ENCODE assay signal across 21 cellular contexts in genomic region chr14:97796511-97796910, GRCh38.
DNase-seq lines count a peak whose midpoint lies in the region; ATAC-seq and TF ChIP-seq lines count a peak whose summit lies in the region.
"Had no signal": no experiment of that assay in that cellular context is flagged by ENCODE, and none has a peak within 500 bp of the region (broad histone marks: within the 10 kb centered on the region; RNA-seq: fewer than 3 reads in every experiment).

No MANE protein-coding gene starts in this region.

- no peak overlapping the region for H2BK15ac ChIP-seq in mesendoderm (replicated peaks; ENCODE audit: low read depth)

- no peaks in the 10 kb centered on the region for H3K36me3 Mint-ChIP-seq in activated CD8-positive, alpha-beta T cell treated with anti-CD3 and anti-CD28 coated beads for 36 hours (ENCODE audit: low read depth)
- no peaks in the 10 kb centered on the region for H3K36me3 Mint-ChIP-seq in activated CD8-positive, alpha-beta T cell treated with anti-CD3 and anti-CD28 coated beads, Interleukin-2, amount 10 ng/mL, durations not matched to agents 7 days and 5 days (ENCODE audit: low read depth)
- H3K36me3 Mint-ChIP-seq: CD8-positive, alpha-beta T cell; IgD-negative memory B cell had no signal

- H2BK120ac ChIP-seq in mesendoderm (ENCODE audit: low read depth, low read length) = no peak overlapping the region

- peak; percentile 62 for ATAC-seq in activated CD8-positive, alpha-beta T cell treated with anti-CD3 and anti-CD28 coated beads for 36 hours
- no peak for ATAC-seq in activated CD8-positive, alpha-beta T cell treated with anti-CD3 and anti-CD28 coated beads, Interleukin-2, amount 10 ng/mL, durations not matched to agents 7 days and 5 days
- ATAC-seq in DND-41 (ENCODE audit: insufficient read depth, low read depth) = no peak
- ATAC-seq: CD8-positive, alpha-beta T cell; Right ventricle myocardium inferior had no signal

- no peak overlapping the region for H4K8ac ChIP-seq in mesendoderm (ENCODE audit: low read depth, low read length)

- H3K36me3 ChIP-seq in DND-41 (ENCODE audit: insufficient read depth, low read length) = no peaks in the 10 kb centered on the region
- no peaks in the 10 kb centered on the region for H3K36me3 ChIP-seq in mesendoderm (ENCODE audit: control insufficient read depth, insufficient read depth, low read length)
- no peaks in the 10 kb centered on the region for H3K36me3 ChIP-seq in hepatocyte (replicated peaks; ENCODE audit: insufficient read depth, low read depth)
- no peaks in the 10 kb centered on the region for H3K36me3 ChIP-seq in prostate gland
- H3K36me3 ChIP-seq: MG63, SJSA1 had no signal

- peaks cover 12% of the 10 kb centered on the region for H3K4me1 Mint-ChIP-seq in activated CD8-positive, alpha-beta T cell treated with anti-CD3 and anti-CD28 coated beads for 36 hours (ENCODE audit: low read depth)
- peaks cover 4% of the 10 kb centered on the region for H3K4me1 Mint-ChIP-seq in activated CD8-positive, alpha-beta T cell treated with anti-CD3 and anti-CD28 coated beads, Interleukin-2, amount 10 ng/mL, durations not matched to agents 7 days and 5 days (ENCODE audit: low read depth)
- H3K4me1 Mint-ChIP-seq: IgD-negative memory B cell had no signal

- H3K9me2 ChIP-seq in hepatocyte (replicated peaks; ENCODE audit: insufficient read depth) = no peaks in the 10 kb centered on the region

- WGBS in mesendoderm (ENCODE audit: extremely low coverage, insufficient coverage, low lambda C conversion rate) = no CpG with 5 or more reads among the region's 5 CpGs
- WGBS in hepatocyte (ENCODE audit: low lambda C conversion rate, missing lambda C conversion rate) = 80% methylated on average over 5 of the region's 5 CpGs
- 84% methylated on average over 5 of the region's 5 CpGs for WGBS in prostate gland

- no peak for DNase-seq in activated CD8-positive, alpha-beta T cell treated with anti-CD3 and anti-CD28 coated beads for 36 hours
- DNase-seq in activated CD8-positive, alpha-beta T cell treated with anti-CD3 and anti-CD28 coated beads, Interleukin-2, amount 10 ng/mL, durations not matched to agents 7 days and 5 days = no peak
- DNase-seq in DND-41 (no peak), mesendoderm (no peak), hepatocyte (ENCODE audit: low spot score) (no peak), prostate gland (ENCODE audit: low spot score) (no peak)
- DNase-seq in Jurkat, Clone E6-1 (ENCODE audit: low read depth, low spot score) = peak; percentile 43
- DNase-seq: AML-193; C1 segment of cervical spinal cord; CD8-positive, alpha-beta T cell; MG63; NCI-H1417; NCI-H1694 treated with DMSO at 0.1 percent for 48 hours; NCI-H2081 treated with DMSO at 0.1 percent for 48 hours; NCI-H2171 treated with DMSO at 0.1 percent for 48 hours; NCI-H446; NCI-H526; OCI-M1 had no signal

- intact Hi-C loops in activated CD8-positive, alpha-beta T cell treated with anti-CD3 and anti-CD28 coated beads for 36 hours (cut with micrococcal nuclease) = no loop called here
- intact Hi-C loops in prostate gland (cut with DNase I) = no loop called here

- H3K4me3 ChIP-seq in DND-41 (ENCODE audit: low read depth in 1 of 2, low read length in 2 of 2) (no peak overlapping the region), mesendoderm (ENCODE audit: low read length) (no peak overlapping the region), hepatocyte (no peak overlapping the region), prostate gland (no peak overlapping the region)
- no peak overlapping the region for H3K4me3 ChIP-seq in Jurkat, Clone E6-1 (ENCODE audit: low read length)
- H3K4me3 ChIP-seq: MG63, SJSA1 had no signal

- no peak overlapping the region for H3K27ac Mint-ChIP-seq in activated CD8-positive, alpha-beta T cell treated with anti-CD3 and anti-CD28 coated beads for 36 hours
- no peak overlapping the region for H3K27ac Mint-ChIP-seq in activated CD8-positive, alpha-beta T cell treated with anti-CD3 and anti-CD28 coated beads, Interleukin-2, amount 10 ng/mL, durations not matched to agents 7 days and 5 days
- H3K27ac Mint-ChIP-seq: CD8-positive, alpha-beta T cell; IgD-negative memory B cell had no signal

- H3K4me1 ChIP-seq in DND-41 (ENCODE audit: insufficient read depth, low read length) (peaks cover 13% of the 10 kb centered on the region), mesendoderm (ENCODE audit: control insufficient read depth, low read depth, low read length) (no peaks in the 10 kb centered on the region), hepatocyte (ENCODE audit: insufficient read depth) (no peaks in the 10 kb centered on the region), prostate gland (replicated peaks) (no peaks in the 10 kb centered on the region)
- H3K4me1 ChIP-seq: SJSA1 had no signal

- H3K9ac ChIP-seq in DND-41 (ENCODE audit: low read depth, low read length) = no peak overlapping the region
- no peak overlapping the region for H3K9ac ChIP-seq in mesendoderm (ENCODE audit: low read length)

- H3K9me3 Mint-ChIP-seq in activated CD8-positive, alpha-beta T cell treated with anti-CD3 and anti-CD28 coated beads for 36 hours = no peaks in the 10 kb centered on the region
- no peaks in the 10 kb centered on the region for H3K9me3 Mint-ChIP-seq in activated CD8-positive, alpha-beta T cell treated with anti-CD3 and anti-CD28 coated beads, Interleukin-2, amount 10 ng/mL, durations not matched to agents 7 days and 5 days (ENCODE audit: insufficient read depth)
- H3K9me3 Mint-ChIP-seq: CD8-positive, alpha-beta T cell had no signal

- no peaks in the 10 kb centered on the region for H3K79me1 ChIP-seq in mesendoderm (ENCODE audit: low read length)

- no peak overlapping the region for H2AFZ ChIP-seq in DND-41 (ENCODE audit: low read depth, low read length)
- H2AFZ ChIP-seq in hepatocyte = no peak overlapping the region

- no peak overlapping the region for H3K23ac ChIP-seq in mesendoderm (ENCODE audit: low read length)

- H3K4me2 ChIP-seq in DND-41 (ENCODE audit: insufficient read depth, low read length) (no peak overlapping the region), mesendoderm (ENCODE audit: low read length) (no peak overlapping the region), hepatocyte (no peak overlapping the region)

- no peak overlapping the region for H2BK5ac ChIP-seq in mesendoderm (ENCODE audit: low read length)

- CTCF ChIA-PET in activated CD8-positive, alpha-beta T cell treated with anti-CD3 and anti-CD28 coated beads for 36 hours (lab: Charles Lee) = interaction anchor here (1.1 kb wide), 1 partner anchor 16 kb away, joined by 3 read pairs; no protein-coding TSS in a partner anchor
- CTCF ChIA-PET in activated CD8-positive, alpha-beta T cell treated with anti-CD3 and anti-CD28 coated beads, Interleukin-2, amount 10 ng/mL, durations not matched to agents 7 days and 5 days (lab: Charles Lee) = interaction anchor here (1.2 kb wide), 1 partner anchor 89 kb away, joined by 3 read pairs; no protein-coding TSS in a partner anchor

- no peak for TF ChIP-seq CTCF in activated CD8-positive, alpha-beta T cell treated with anti-CD3 and anti-CD28 coated beads for 36 hours (IDR thresholded peaks at IDR 0.05)
- TF ChIP-seq CTCF in DND-41 (IDR thresholded peaks at IDR 0.05; ENCODE audit: borderline replicate concordance, extremely low read depth, low read length, poor library complexity, severe bottlenecking) (no peak), hepatocyte (IDR thresholded peaks at IDR 0.05; ENCODE audit: poor library complexity) (no peak), prostate gland (IDR thresholded peaks at IDR 0.05) (no peak)

- 0 out of 2 replicates have a peak overlapping the region, but pooled peaks have one; percentile 6 for H3K27ac ChIP-seq in DND-41 (ENCODE audit: low read length)
- H3K27ac ChIP-seq in mesendoderm (ENCODE audit: low read depth, low read length) = peak overlapping the region; percentile 34
- H3K27ac ChIP-seq in hepatocyte = no peak overlapping the region
- H3K27ac ChIP-seq in prostate gland = no peak overlapping the region
- H3K27ac ChIP-seq: SJSA1 had no signal

- no peak overlapping the region for H3K18ac ChIP-seq in mesendoderm (ENCODE audit: low read length)

- H3K79me2 ChIP-seq in DND-41 (ENCODE audit: insufficient read depth, low read length) (no peaks in the 10 kb centered on the region), mesendoderm (ENCODE audit: control insufficient read depth, insufficient read depth, low read length) (no peaks in the 10 kb centered on the region), hepatocyte (no peaks in the 10 kb centered on the region)

- H4K20me1 ChIP-seq in DND-41 (ENCODE audit: insufficient read depth, low read length) (no peaks in the 10 kb centered on the region), hepatocyte (ENCODE audit: insufficient read depth, poor library complexity, severe bottlenecking) (no peaks in the 10 kb centered on the region)

- no peak overlapping the region for H3K4me3 Mint-ChIP-seq in activated CD8-positive, alpha-beta T cell treated with anti-CD3 and anti-CD28 coated beads for 36 hours
- no peak overlapping the region for H3K4me3 Mint-ChIP-seq in activated CD8-positive, alpha-beta T cell treated with anti-CD3 and anti-CD28 coated beads, Interleukin-2, amount 10 ng/mL, durations not matched to agents 7 days and 5 days
- H3K4me3 Mint-ChIP-seq: CD8-positive, alpha-beta T cell; IgD-negative memory B cell had no signal

- no peaks in the 10 kb centered on the region for H3K27me3 Mint-ChIP-seq in activated CD8-positive, alpha-beta T cell treated with anti-CD3 and anti-CD28 coated beads for 36 hours
- H3K27me3 Mint-ChIP-seq in activated CD8-positive, alpha-beta T cell treated with anti-CD3 and anti-CD28 coated beads, Interleukin-2, amount 10 ng/mL, durations not matched to agents 7 days and 5 days (ENCODE audit: low read depth) = no peaks in the 10 kb centered on the region
- H3K27me3 Mint-ChIP-seq: IgD-negative memory B cell had no signal

- no peak overlapping the region for H3K4ac ChIP-seq in mesendoderm (ENCODE audit: low read depth, low read length)

- POLR2A ChIA-PET in activated CD8-positive, alpha-beta T cell treated with anti-CD3 and anti-CD28 coated beads for 36 hours (lab: Charles Lee) = no interaction called here
- POLR2A ChIA-PET in activated CD8-positive, alpha-beta T cell treated with anti-CD3 and anti-CD28 coated beads, Interleukin-2, amount 10 ng/mL, durations not matched to agents 7 days and 5 days (lab: Charles Lee) = no interaction called here

- H2AK5ac ChIP-seq in mesendoderm (ENCODE audit: low read length) = no peak overlapping the region

- H4K5ac ChIP-seq in mesendoderm (ENCODE audit: low read length) = no peak overlapping the region

- H3K27me3 ChIP-seq in DND-41 (ENCODE audit: insufficient read depth, low read length, poor library complexity) (no peaks in the 10 kb centered on the region), mesendoderm (ENCODE audit: insufficient read depth, low read length, poor library complexity) (no peaks in the 10 kb centered on the region), hepatocyte (no peaks in the 10 kb centered on the region), prostate gland (replicated peaks; ENCODE audit: insufficient read depth) (no peaks in the 10 kb centered on the region)
- H3K27me3 ChIP-seq: MG63, SJSA1 had no signal

- H3K9me3 ChIP-seq in DND-41 (ENCODE audit: insufficient read depth, low read length, severe bottlenecking) (no peaks in the 10 kb centered on the region), hepatocyte (ENCODE audit: low read depth) (no peaks in the 10 kb centered on the region), prostate gland (no peaks in the 10 kb centered on the region)
- H3K9me3 ChIP-seq: MG63, SJSA1 had no signal

- H3K56ac ChIP-seq in mesendoderm (ENCODE audit: low read length) = no peak overlapping the region

- no peak for TF ChIP-seq POLR2A in prostate gland (IDR thresholded peaks at IDR 0.05)

Comparison
In these comparisons a context has a peak if more than half of its experiments do, and no peak if none do; other contexts are left out.
1. H3K27ac ChIP-seq: peak in DND-41 (single experiment) and mesendoderm (single experiment); none in hepatocyte (single experiment) and prostate gland (0 of 2).